13 cellular contexts compared by ENCODE assay signal in genomic region chr10:93079663-93080349, GRCh38. TPM values are rescaled to one million over a fixed set of nuclear protein-coding genes. Genes with fewer than 3 reads are reported as not detected.
DNase-seq lines count a peak whose midpoint lies in the region; ATAC-seq, FAIRE-seq and TF ChIP-seq lines count a peak whose summit lies in the region.
"Had no signal": no experiment of that assay in that cellular context is flagged by ENCODE, and none has a peak within 500 bp of the region (broad histone marks: within the 10 kb centered on the region; RNA-seq: fewer than 3 reads in every experiment).

No MANE protein-coding gene starts in this region.

- intact Hi-C loops in K562 (cut with micrococcal nuclease) (loop anchor here (1.0 to 10.0 kb wide), 4 partner anchors 73 to 485 kb away; partner anchors contain the start of gene KIF11), left colon (cut with DNase I, micrococcal nuclease) (loop anchor here in 1 of 2 donors (10.0 kb wide), 1 partner anchor 195 kb away; no protein-coding TSS in a partner anchor)

- peak overlapping the region; percentile 12; the same call in 1 of the 2 replicates for H3K4me2 ChIP-seq in K562 (ENCODE audit: insufficient read depth, low read length)
- H3K4me2 ChIP-seq: neural progenitor cell had no signal

- DNase-seq in activated naive CD8-positive, alpha-beta T cell treated with anti-CD3 and anti-CD28 coated beads, Interleukin-2, amount 10 ng/mL, durations not matched to agents 7 days and 5 days = no peak
- no peak for DNase-seq in activated naive CD8-positive, alpha-beta T cell treated with anti-CD3 and anti-CD28 coated beads, Interleukin-2, amount 50 U/mL, for 24 hours
- DNase-seq in K562 (ENCODE audit: extremely low read depth in 1 of 4, low spot score in 3 of 4) = no peak
- DNase-seq in type B pancreatic cell (ENCODE audit: extremely low spot score, unreplicated experiment) = peak; percentile 51
- DNase-seq in 8988T = no peak
- DNase-seq in retina = no peak
- DNase-seq in left colon = no peak

- H3K79me2 ChIP-seq in K562 (ENCODE audit: control insufficient read depth, insufficient read depth, low read length) = no peaks in the 10 kb centered on the region

- H3K36me3 Mint-ChIP-seq in activated naive CD8-positive, alpha-beta T cell treated with anti-CD3 and anti-CD28 coated beads, Interleukin-2, amount 10 ng/mL, durations not matched to agents 7 days and 5 days = no peaks in the 10 kb centered on the region
- no peaks in the 10 kb centered on the region for H3K36me3 Mint-ChIP-seq in activated naive CD8-positive, alpha-beta T cell treated with anti-CD3 and anti-CD28 coated beads, Interleukin-2, amount 50 U/mL, for 24 hours (ENCODE audit: low read depth)
- H3K36me3 Mint-ChIP-seq in type B pancreatic cell = no peaks in the 10 kb centered on the region
- H3K36me3 Mint-ChIP-seq: neural progenitor cell had no signal

- no peak for ATAC-seq in activated naive CD8-positive, alpha-beta T cell treated with anti-CD3 and anti-CD28 coated beads, Interleukin-2, amount 10 ng/mL, durations not matched to agents 7 days and 5 days (ENCODE audit: low read depth)
- no peak for ATAC-seq in activated naive CD8-positive, alpha-beta T cell treated with anti-CD3 and anti-CD28 coated beads, Interleukin-2, amount 50 U/mL, for 24 hours
- no peak for ATAC-seq in K562
- no peak for ATAC-seq in left colon

- no peak for FAIRE-seq in K562 (lab: Jason Lieb, UNC)

- H3K4me3 ChIP-seq in K562 (no peak overlapping the region), liver (ENCODE audit: low read depth in 1 of 3, low read length in 3 of 3) (peak overlapping the region in 1 of 3 donors; percentile 9)
- H3K4me3 ChIP-seq: neural progenitor cell, SJCRH30, thyroid gland had no signal

- peak overlapping the region; percentile 3 for H3K4me3 Mint-ChIP-seq in activated naive CD8-positive, alpha-beta T cell treated with anti-CD3 and anti-CD28 coated beads, Interleukin-2, amount 10 ng/mL, durations not matched to agents 7 days and 5 days
- H3K4me3 Mint-ChIP-seq in activated naive CD8-positive, alpha-beta T cell treated with anti-CD3 and anti-CD28 coated beads, Interleukin-2, amount 50 U/mL, for 24 hours = no peak overlapping the region
- H3K4me3 Mint-ChIP-seq in type B pancreatic cell = no peak overlapping the region
- H3K4me3 Mint-ChIP-seq: neural progenitor cell had no signal

- WGBS in K562 (ENCODE audit: insufficient coverage, low coverage, missing lambda C conversion rate) = 13% methylated on average over 9 of the region's 9 CpGs
- WGBS in liver = 37% methylated on average over 9 of the region's 9 CpGs

- H3K4me1 Mint-ChIP-seq in activated naive CD8-positive, alpha-beta T cell treated with anti-CD3 and anti-CD28 coated beads, Interleukin-2, amount 10 ng/mL, durations not matched to agents 7 days and 5 days = peaks cover 8% of the 10 kb centered on the region
- peaks cover 13% of the 10 kb centered on the region for H3K4me1 Mint-ChIP-seq in activated naive CD8-positive, alpha-beta T cell treated with anti-CD3 and anti-CD28 coated beads, Interleukin-2, amount 50 U/mL, for 24 hours
- peaks cover 20% of the 10 kb centered on the region for H3K4me1 Mint-ChIP-seq in type B pancreatic cell (ENCODE audit: unreplicated experiment)

- peaks cover 45% of the 10 kb centered on the region for H3K27me3 Mint-ChIP-seq in activated naive CD8-positive, alpha-beta T cell treated with anti-CD3 and anti-CD28 coated beads, Interleukin-2, amount 10 ng/mL, durations not matched to agents 7 days and 5 days
- peaks cover 52% of the 10 kb centered on the region for H3K27me3 Mint-ChIP-seq in activated naive CD8-positive, alpha-beta T cell treated with anti-CD3 and anti-CD28 coated beads, Interleukin-2, amount 50 U/mL, for 24 hours
- H3K27me3 Mint-ChIP-seq in type B pancreatic cell = peaks cover 76% of the 10 kb centered on the region

- no peaks in the 10 kb centered on the region for H3K36me3 ChIP-seq in K562 (ENCODE audit: control insufficient read depth, insufficient read depth, low read length)
- no peaks in the 10 kb centered on the region for H3K36me3 ChIP-seq in liver (ENCODE audit: control insufficient read depth in 4 of 4, insufficient read depth in 3 of 4, low read depth in 1 of 4, low read length in 3 of 4)
- H3K36me3 ChIP-seq: neural progenitor cell, SJCRH30, thyroid gland had no signal

- H2AFZ ChIP-seq in K562 (ENCODE audit: low read depth, low read length) = peak overlapping the region; percentile 54; the same call in 1 of the 2 replicates
- H2AFZ ChIP-seq: neural progenitor cell had no signal

- in situ Hi-C loops in K562 (cut with MboI) = loop anchor here (10.0 kb wide), 1 partner anchor 275 kb away; no protein-coding TSS in a partner anchor

- TF ChIP-seq EP300 in K562 (IDR thresholded peaks at IDR 0.05; ENCODE audit: low read length) = no peak

- no peaks in the 10 kb centered on the region for H3K9me3 ChIP-seq in K562 (replicated peaks; ENCODE audit: control insufficient read depth, insufficient read depth, low read depth, low read length)
- H3K9me3 ChIP-seq in liver (ENCODE audit: control insufficient read depth in 4 of 4, low read length in 3 of 4) = no peaks in the 10 kb centered on the region
- H3K9me3 ChIP-seq: SJCRH30, thyroid gland had no signal

- H3K9ac ChIP-seq in K562 (ENCODE audit: insufficient read depth in 1 of 2, low read depth in 2 of 2, low read length in 2 of 2) (peak overlapping the region in 1 of 2 experiments; percentile 40; a peak in 2 of 4 replicates), liver (ENCODE audit: low read depth in 1 of 2, low read length in 2 of 2) (no peak overlapping the region)
- H3K9ac ChIP-seq: neural progenitor cell had no signal

- TF ChIP-seq POLR2A in K562 (conservative IDR thresholded peaks at IDR 0.05) = no peak

- no TSS peak for BruUV-seq in K562 (replicated peaks; lab: Mats Ljungman, UMichigan)

- H3K4me1 ChIP-seq in K562 (replicated peaks in 1 of 2; ENCODE audit: control insufficient read depth in 2 of 2, insufficient read depth in 2 of 2, low read length in 2 of 2) = peaks cover 6 to 12% of the 10 kb centered on the region in 2 experiments; a peak in 4 of 5 replicates
- peaks cover 5 to 54% (median 46%) of the 10 kb centered on the region in 4 donors for H3K4me1 ChIP-seq in liver (ENCODE audit: control insufficient read depth in 4 of 4, insufficient read depth in 4 of 4, low read length in 3 of 4)
- H3K4me1 ChIP-seq: SJCRH30 had no signal

- H3K9me1 ChIP-seq in K562 (ENCODE audit: control insufficient read depth, insufficient read depth, low read length) = peaks cover 2% of the 10 kb centered on the region

- POLR2A ChIA-PET in activated naive CD8-positive, alpha-beta T cell treated with anti-CD3 and anti-CD28 coated beads, Interleukin-2, amount 10 ng/mL, durations not matched to agents 7 days and 5 days (lab: Charles Lee) = interaction anchor here (0.6 kb wide), 1 partner anchor 313 kb away, joined by 4 read pairs; no protein-coding TSS in a partner anchor
- POLR2A ChIA-PET in K562 (lab: Yijun Ruan, JAX) = no interaction called here

- H4K20me1 ChIP-seq in K562 (replicated peaks; ENCODE audit: control insufficient read depth, insufficient read depth, low read length) = no peaks in the 10 kb centered on the region; the same call in 1 of the 2 replicates

- TF ChIP-seq CTCF in K562 (IDR thresholded peaks at IDR 0.05 in 2 of 3, conservative IDR thresholded peaks at IDR 0.05 in 1 of 3; ENCODE audit: insufficient read depth in 2 of 3, low read depth in 1 of 3, low read length in 3 of 3) (no peak), liver (IDR thresholded peaks at IDR 0.05; ENCODE audit: low read depth, low read length, missing input control) (no peak), type B pancreatic cell (conservative IDR thresholded peaks at IDR 0.05) (no peak)

- H3K9me3 Mint-ChIP-seq in activated naive CD8-positive, alpha-beta T cell treated with anti-CD3 and anti-CD28 coated beads, Interleukin-2, amount 10 ng/mL, durations not matched to agents 7 days and 5 days = no peaks in the 10 kb centered on the region
- no peaks in the 10 kb centered on the region for H3K9me3 Mint-ChIP-seq in activated naive CD8-positive, alpha-beta T cell treated with anti-CD3 and anti-CD28 coated beads, Interleukin-2, amount 50 U/mL, for 24 hours
- H3K9me3 Mint-ChIP-seq in type B pancreatic cell = no peaks in the 10 kb centered on the region
- H3K9me3 Mint-ChIP-seq: neural progenitor cell had no signal

- no peak overlapping the region for H3K27ac ChIP-seq in K562 (ENCODE audit: extremely low read depth, low read depth, low read length)
- no peak overlapping the region for H3K27ac ChIP-seq in liver (ENCODE audit: low read depth in 1 of 2, low read length in 2 of 2)
- H3K27ac ChIP-seq: neural progenitor cell, SJCRH30, thyroid gland, VCaP had no signal

- H3K27me3 ChIP-seq in K562 (ENCODE audit: control insufficient read depth in 2 of 2, insufficient read depth in 2 of 2, low read length in 2 of 2) = peaks cover 2 to 11% of the 10 kb centered on the region in 2 experiments; a peak in 3 of 5 replicates
- H3K27me3 ChIP-seq in liver (ENCODE audit: control insufficient read depth in 4 of 4, insufficient read depth in 4 of 4, low read length in 3 of 4) = no peaks in the 10 kb centered on the region
- H3K27me3 ChIP-seq: SJCRH30 had no signal

- TF ChIP-seq RAD21 in K562 (CRISPR knock-in tag; conservative IDR thresholded peaks at IDR 0.05 in 1 of 2, IDR thresholded peaks at IDR 0.05 in 1 of 2) (no peak), liver (IDR thresholded peaks at IDR 0.05) (no peak)

- no peak overlapping the region for H3K27ac Mint-ChIP-seq in activated naive CD8-positive, alpha-beta T cell treated with anti-CD3 and anti-CD28 coated beads, Interleukin-2, amount 10 ng/mL, durations not matched to agents 7 days and 5 days
- H3K27ac Mint-ChIP-seq in activated naive CD8-positive, alpha-beta T cell treated with anti-CD3 and anti-CD28 coated beads, Interleukin-2, amount 50 U/mL, for 24 hours = no peak overlapping the region
- no peak overlapping the region for H3K27ac Mint-ChIP-seq in type B pancreatic cell
- H3K27ac Mint-ChIP-seq: neural progenitor cell had no signal

- CTCF ChIA-PET in K562 (lab: Yijun Ruan, JAX; ENCODE audit: low intra/inter-chr PET ratio) = interaction anchor here (1.2 to 1.4 kb wide), 2 partner anchors 210 to 273 kb away, joined by 3 read pairs; no protein-coding TSS in a partner anchor

RNA-seq across cellular contexts. Expression of gene CYP26A1, which starts 6.1 kb away (rescaled TPM):
- total RNA-seq in activated naive CD8-positive, alpha-beta T cell treated with anti-CD3 and anti-CD28 coated beads, Interleukin-2, amount 10 ng/mL, durations not matched to agents 7 days and 5 days = under 1 TPM in 1 of 2 experiments, not detected in 1; 0.31 TPM
- total RNA-seq in K562 (2011; cell fraction: chromatin; rRNA removed; ENCODE audit: low replicate concordance) = 5.2 and 7.0 TPM in 2 replicates
- 4.5 and 10.0 TPM in 2 replicates for total RNA-seq in K562 (2011; cell fraction: nucleolus; rRNA removed)
- total RNA-seq in K562 (2011; cell fraction: nucleoplasm; rRNA removed) = 2.8 and 5.3 TPM in 2 replicates
- total RNA-seq in K562 (2014; rRNA removed) (1.4 and 1.6 TPM in 2 replicates), K562 (2014; rRNA removed; fragmentation: Illumina TruSeq; extraction: Trizol) (1.2 and 1.4 TPM in 2 replicates), K562 (2015; rRNA removed; fragmentation: Illumina TruSeq; extraction: Trizol) (5.0 and 5.2 TPM in 2 replicates), K562 (2021) (1.6 and 2.5 TPM in 2 replicates), liver (under 1 TPM in 1 of 2 donors, not detected in 1; 0.08 TPM), type B pancreatic cell (ENCODE audit: low replicate concordance) (1.1 and 4.2 TPM in 2 replicates), left colon (not detected)
- polyA plus RNA-seq in K562 (2011; rRNA removed) (4.0 and 5.1 TPM in 2 replicates), K562 (2014; fragmentation: Illumina TruSeq; extraction: Trizol) (0.54 and 1.5 TPM in 2 replicates), K562 (2014; fragmentation: Nextera tagmentation; extraction: Ambion mirVana) (under 1 TPM; 0.11 to 0.38 TPM), K562 (2014; rRNA removed) (1.6 TPM in 2 replicates), liver (1 to 10 TPM in 1 of 2 donors, under 1 TPM in 1; 0.29 to 1.4 TPM)
- polyA plus RNA-seq in K562 (2011; cell fraction: cytosol; rRNA removed) = 2.3 and 5.8 TPM in 2 replicates
- 10.4 and 19.4 TPM in 2 replicates for polyA plus RNA-seq in K562 (2011; cell fraction: nucleus; rRNA removed)
- 2.4 and 3.1 TPM in 2 replicates for polyA plus RNA-seq in K562 (2012)
- 0.98 and 1.4 TPM in 2 replicates for polyA minus RNA-seq in K562 (2011; rRNA and poly(A)+ RNA removed)
- polyA minus RNA-seq in K562 (2011; cell fraction: cytosol; rRNA and poly(A)+ RNA removed) = 0.86 and 1.3 TPM in 2 replicates
- 3.7 and 4.4 TPM in 2 replicates for polyA minus RNA-seq in K562 (2011; cell fraction: nucleus; rRNA and poly(A)+ RNA removed)
- total RNA-seq: M059J, SJCRH30, thyroid gland had no signal

RNA-seq across cellular contexts. Expression of gene CYP26C1, which starts 19.2 kb away (rescaled TPM):
- under 1 TPM in 1 of 2 experiments, not detected in 1; 0.17 TPM for total RNA-seq in activated naive CD8-positive, alpha-beta T cell treated with anti-CD3 and anti-CD28 coated beads, Interleukin-2, amount 10 ng/mL, durations not matched to agents 7 days and 5 days
- total RNA-seq in K562 (2011; cell fraction: chromatin; rRNA removed; ENCODE audit: low replicate concordance) = 0.72 and 1.5 TPM in 2 replicates
- 0.26 and 0.83 TPM in 2 replicates for total RNA-seq in K562 (2011; cell fraction: nucleolus; rRNA removed)
- 0.59 and 0.84 TPM in 2 replicates for total RNA-seq in K562 (2011; cell fraction: nucleoplasm; rRNA removed)
- total RNA-seq in K562 (2014; rRNA removed) = 0.08 and 0.09 TPM in 2 replicates
- not detected in 2 replicates for total RNA-seq in K562 (2014; rRNA removed; fragmentation: Illumina TruSeq; extraction: Trizol)
- 0.07 and 0.08 TPM in 2 replicates for total RNA-seq in K562 (2015; rRNA removed; fragmentation: Illumina TruSeq; extraction: Trizol)
- total RNA-seq in K562 (2021) = 0.07 and 0.16 TPM in 2 replicates
- not detected in 2 replicates for polyA plus RNA-seq in K562 (2011; rRNA removed)
- polyA plus RNA-seq in K562 (2011; cell fraction: cytosol; rRNA removed) = not detected in 2 replicates
- 0.08 and 0.13 TPM in 2 replicates for polyA plus RNA-seq in K562 (2011; cell fraction: nucleus; rRNA removed)
- polyA plus RNA-seq in K562 (2012) = 0.04 TPM in 1 of 2 replicates, not detected in the other
- not detected in 2 replicates for polyA plus RNA-seq in K562 (2014; fragmentation: Illumina TruSeq; extraction: Trizol)
- not detected for polyA plus RNA-seq in K562 (2014; fragmentation: Nextera tagmentation; extraction: Ambion mirVana)
- polyA plus RNA-seq in K562 (2014; rRNA removed) = not detected in 2 replicates
- 0.04 and 0.06 TPM in 2 replicates for polyA minus RNA-seq in K562 (2011; rRNA and poly(A)+ RNA removed)
- not detected in 2 replicates for polyA minus RNA-seq in K562 (2011; cell fraction: cytosol; rRNA and poly(A)+ RNA removed)
- 0.67 and 1.00 TPM in 2 replicates for polyA minus RNA-seq in K562 (2011; cell fraction: nucleus; rRNA and poly(A)+ RNA removed)
- total RNA-seq in liver = under 1 TPM; 0.09 to 0.25 TPM
- not detected for polyA plus RNA-seq in liver
- total RNA-seq in type B pancreatic cell (ENCODE audit: low replicate concordance) = not detected in 2 replicates
- under 1 TPM in 1 of 2 donors, not detected in 1; 0.14 TPM for total RNA-seq in left colon
- total RNA-seq: M059J, SJCRH30 had no signal
